ENCODE assay signal across 1 cellular context in the genomic region with DNA sequence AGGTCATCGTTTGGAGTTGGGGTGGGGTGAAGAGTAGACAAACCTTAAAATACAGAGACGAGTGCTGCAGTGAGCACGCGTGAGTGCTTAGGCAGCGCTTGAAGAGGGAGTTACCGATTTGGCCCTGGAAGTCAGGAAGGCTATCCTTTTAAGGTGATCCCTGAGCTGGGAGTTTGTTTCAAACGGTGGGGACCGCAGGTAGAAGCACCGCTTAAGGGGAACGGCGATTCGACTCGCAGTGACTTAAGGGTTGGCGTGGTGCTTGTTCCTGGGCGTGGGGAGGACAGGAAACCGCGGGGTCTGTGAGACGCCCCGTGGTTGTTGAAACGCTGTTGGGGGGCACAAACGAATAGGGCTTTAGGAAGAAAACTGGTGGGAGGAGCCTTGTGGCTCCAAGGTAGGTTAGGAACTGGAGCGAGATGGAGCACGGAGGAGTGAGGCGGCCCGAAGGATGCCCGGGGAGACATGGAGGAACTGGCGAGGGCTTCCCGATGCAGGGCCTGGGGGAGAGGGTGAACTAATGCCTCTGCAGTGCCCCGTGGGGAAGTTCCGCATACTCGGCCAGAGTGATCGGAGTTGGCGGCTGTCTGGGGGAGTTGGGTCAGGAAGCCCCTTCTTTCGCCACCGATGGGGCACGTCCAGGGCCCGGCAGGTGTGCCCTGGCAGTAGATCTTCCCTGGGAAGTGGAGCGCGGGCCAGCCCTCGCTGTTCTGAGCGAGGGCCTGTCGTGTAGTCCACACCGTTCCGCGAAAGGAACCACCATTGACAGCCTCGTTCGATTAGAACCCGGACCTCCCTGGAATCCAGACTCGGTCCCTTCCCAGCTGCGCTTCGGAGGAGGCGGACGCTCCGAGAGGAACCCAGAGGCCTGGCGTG.
TF ChIP-seq lines count a peak whose summit lies in the region.

No MANE protein-coding gene starts in this region.

TF ChIP-seq in HepG2, 621 proteins besides CTCF, POLR2A, EP300 and RAD21 (continued from another document and continues in another):
- TF ChIP-seq, protein P1, sequence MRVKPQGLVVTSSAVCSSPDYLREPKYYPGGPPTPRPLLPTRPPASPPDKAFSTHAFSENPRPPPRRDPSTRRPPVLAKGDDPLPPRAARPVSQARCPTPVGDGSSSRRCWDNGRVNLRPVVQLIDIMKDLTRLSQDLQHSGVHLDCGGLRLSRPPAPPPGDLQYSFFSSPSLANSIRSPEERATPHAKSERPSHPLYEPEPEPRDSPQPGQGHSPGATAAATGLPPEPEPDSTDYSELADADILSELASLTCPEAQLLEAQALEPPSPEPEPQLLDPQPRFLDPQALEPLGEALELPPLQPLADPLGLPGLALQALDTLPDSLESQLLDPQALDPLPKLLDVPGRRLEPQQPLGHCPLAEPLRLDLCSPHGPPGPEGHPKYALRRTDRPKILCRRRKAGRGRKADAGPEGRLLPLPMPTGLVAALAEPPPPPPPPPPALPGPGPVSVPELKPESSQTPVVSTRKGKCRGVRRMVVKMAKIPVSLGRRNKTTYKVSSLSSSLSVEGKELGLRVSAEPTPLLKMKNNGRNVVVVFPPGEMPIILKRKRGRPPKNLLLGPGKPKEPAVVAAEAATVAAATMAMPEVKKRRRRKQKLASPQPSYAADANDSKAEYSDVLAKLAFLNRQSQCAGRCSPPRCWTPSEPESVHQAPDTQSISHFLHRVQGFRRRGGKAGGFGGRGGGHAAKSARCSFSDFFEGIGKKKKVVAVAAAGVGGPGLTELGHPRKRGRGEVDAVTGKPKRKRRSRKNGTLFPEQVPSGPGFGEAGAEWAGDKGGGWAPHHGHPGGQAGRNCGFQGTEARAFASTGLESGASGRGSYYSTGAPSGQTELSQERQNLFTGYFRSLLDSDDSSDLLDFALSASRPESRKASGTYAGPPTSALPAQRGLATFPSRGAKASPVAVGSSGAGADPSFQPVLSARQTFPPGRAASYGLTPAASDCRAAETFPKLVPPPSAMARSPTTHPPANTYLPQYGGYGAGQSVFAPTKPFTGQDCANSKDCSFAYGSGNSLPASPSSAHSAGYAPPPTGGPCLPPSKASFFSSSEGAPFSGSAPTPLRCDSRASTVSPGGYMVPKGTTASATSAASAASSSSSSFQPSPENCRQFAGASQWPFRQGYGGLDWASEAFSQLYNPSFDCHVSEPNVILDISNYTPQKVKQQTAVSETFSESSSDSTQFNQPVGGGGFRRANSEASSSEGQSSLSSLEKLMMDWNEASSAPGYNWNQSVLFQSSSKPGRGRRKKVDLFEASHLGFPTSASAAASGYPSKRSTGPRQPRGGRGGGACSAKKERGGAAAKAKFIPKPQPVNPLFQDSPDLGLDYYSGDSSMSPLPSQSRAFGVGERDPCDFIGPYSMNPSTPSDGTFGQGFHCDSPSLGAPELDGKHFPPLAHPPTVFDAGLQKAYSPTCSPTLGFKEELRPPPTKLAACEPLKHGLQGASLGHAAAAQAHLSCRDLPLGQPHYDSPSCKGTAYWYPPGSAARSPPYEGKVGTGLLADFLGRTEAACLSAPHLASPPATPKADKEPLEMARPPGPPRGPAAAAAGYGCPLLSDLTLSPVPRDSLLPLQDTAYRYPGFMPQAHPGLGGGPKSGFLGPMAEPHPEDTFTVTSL (CRISPR knock-in tag; IDR thresholded peaks at IDR 0.05; ENCODE audit: borderline replicate concordance): 0 out of 2 replicates have a peak, but pooled peaks have one; percentile 35
- 0 out of 2 replicates have a peak, but pooled peaks have one; percentile 37 for TF ChIP-seq ZNF607 (CRISPR knock-in tag; IDR thresholded peaks at IDR 0.05; ENCODE audit: borderline replicate concordance)
- TF ChIP-seq, protein P2, sequence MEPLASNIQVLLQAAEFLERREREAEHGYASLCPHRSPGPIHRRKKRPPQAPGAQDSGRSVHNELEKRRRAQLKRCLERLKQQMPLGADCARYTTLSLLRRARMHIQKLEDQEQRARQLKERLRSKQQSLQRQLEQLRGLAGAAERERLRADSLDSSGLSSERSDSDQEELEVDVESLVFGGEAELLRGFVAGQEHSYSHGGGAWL (CRISPR knock-in tag; IDR thresholded peaks at IDR 0.05): peak; percentile 54; the same call in 1 of the 2 replicates
- TF ChIP-seq SMAD1 (CRISPR knock-in tag; IDR thresholded peaks at IDR 0.05; ENCODE audit: borderline replicate concordance, low read depth): 0 out of 2 replicates have a peak, but pooled peaks have one; percentile 21
- no peak for TF ChIP-seq PLSCR1 (CRISPR knock-in tag; IDR thresholded peaks at IDR 0.05; ENCODE audit: borderline replicate concordance)
- no peak for TF ChIP-seq NFE2L2 (IDR thresholded peaks at IDR 0.05; ENCODE audit: low read length)
- no peak for TF ChIP-seq ZNF251 (CRISPR knock-in tag; IDR thresholded peaks at IDR 0.05)
- TF ChIP-seq ZNF772 (CRISPR knock-in tag; IDR thresholded peaks at IDR 0.05): 0 out of 2 replicates have a peak, but pooled peaks have one; percentile 38
- TF ChIP-seq IKZF5 (CRISPR knock-in tag; IDR thresholded peaks at IDR 0.05): peak; percentile 14; the same call in 1 of the 2 replicates
- TF ChIP-seq ZNF639 (CRISPR knock-in tag; conservative IDR thresholded peaks at IDR 0.05): no peak
- TF ChIP-seq, protein P3, sequence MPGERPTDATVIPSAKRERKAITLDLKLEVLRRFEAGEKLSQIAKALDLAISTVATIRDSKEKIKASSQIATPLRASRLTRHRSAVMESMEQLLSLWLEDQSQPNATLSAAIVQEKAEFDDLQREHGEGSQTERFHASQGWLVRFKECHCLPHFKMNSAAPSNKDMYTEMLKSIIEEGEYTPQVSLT (CRISPR knock-in tag; IDR thresholded peaks at IDR 0.05; ENCODE audit: borderline replicate concordance, low read depth): peak; percentile 62; the same call in 1 of the 2 replicates
- 0 out of 2 replicates have a peak, but pooled peaks have one; percentile 15 for TF ChIP-seq PHF21A (CRISPR knock-in tag; IDR thresholded peaks at IDR 0.05)
- peak; percentile 65; the same call in 1 of the 2 replicates for TF ChIP-seq ZSCAN30 (CRISPR knock-in tag; IDR thresholded peaks at IDR 0.05)
- no peak for TF ChIP-seq ZNF124 (CRISPR knock-in tag; IDR thresholded peaks at IDR 0.05)
- no peak for TF ChIP-seq ZBTB8A (CRISPR knock-in tag; IDR thresholded peaks at IDR 0.05; ENCODE audit: borderline replicate concordance, low read depth)
- TF ChIP-seq ZNF550 (CRISPR knock-in tag; IDR thresholded peaks at IDR 0.05; ENCODE audit: borderline replicate concordance): 0 out of 2 replicates have a peak, but pooled peaks have one; percentile 67
- TF ChIP-seq ZNF407 (CRISPR knock-in tag; IDR thresholded peaks at IDR 0.05; ENCODE audit: not compliant biosample characterization): peak; percentile 28
- TF ChIP-seq PHF8 (CRISPR knock-in tag; IDR thresholded peaks at IDR 0.05): 0 out of 2 replicates have a peak, but pooled peaks have one; percentile 40
- TF ChIP-seq GATA4 (IDR thresholded peaks at IDR 0.05; ENCODE audit: borderline replicate concordance, low read depth): no peak
- TF ChIP-seq HOXA7 (CRISPR knock-in tag; IDR thresholded peaks at IDR 0.05): 0 out of 2 replicates have a peak, but pooled peaks have one; percentile 15
- TF ChIP-seq ZNF83 (CRISPR knock-in tag; IDR thresholded peaks at IDR 0.05; ENCODE audit: borderline replicate concordance): 0 out of 2 replicates have a peak, but pooled peaks have one; percentile 20
- TF ChIP-seq TGIF2 (CRISPR knock-in tag; IDR thresholded peaks at IDR 0.05): no peak
- TF ChIP-seq MED1 (CRISPR knock-in tag; IDR thresholded peaks at IDR 0.05): 0 out of 2 replicates have a peak, but pooled peaks have one; percentile 28
- 0 out of 2 replicates have a peak, but pooled peaks have one; percentile 29 for TF ChIP-seq ZNF121 (CRISPR knock-in tag; IDR thresholded peaks at IDR 0.05)
- TF ChIP-seq LCORL (IDR thresholded peaks at IDR 0.05): no peak
- TF ChIP-seq LCORL (CRISPR knock-in tag; IDR thresholded peaks at IDR 0.05): 0 out of 2 replicates have a peak, but pooled peaks have one; percentile 53
- TF ChIP-seq ZNF773 (CRISPR knock-in tag; IDR thresholded peaks at IDR 0.05; ENCODE audit: borderline replicate concordance): 0 out of 2 replicates have a peak, but pooled peaks have one; percentile 59
- no peak for TF ChIP-seq TRAFD1 (CRISPR knock-in tag; IDR thresholded peaks at IDR 0.05; ENCODE audit: borderline replicate concordance)
- TF ChIP-seq HDAC6 (IDR thresholded peaks at IDR 0.05; ENCODE audit: low read depth, low read length): no peak
- TF ChIP-seq NRL (CRISPR knock-in tag; IDR thresholded peaks at IDR 0.05; ENCODE audit: borderline replicate concordance): peak; percentile 65; the same call in 1 of the 2 replicates
- TF ChIP-seq ZNF724P (CRISPR knock-in tag; IDR thresholded peaks at IDR 0.05; ENCODE audit: borderline replicate concordance): no peak
- peak; percentile 87 for TF ChIP-seq ZNF205 (CRISPR knock-in tag; IDR thresholded peaks at IDR 0.05)
- TF ChIP-seq HNRNPL (IDR thresholded peaks at IDR 0.05; ENCODE audit: low read depth, low read length): peak; percentile 69; the same call in 1 of the 2 replicates
